7 cellular contexts compared by ENCODE assay signal in the genomic region with DNA sequence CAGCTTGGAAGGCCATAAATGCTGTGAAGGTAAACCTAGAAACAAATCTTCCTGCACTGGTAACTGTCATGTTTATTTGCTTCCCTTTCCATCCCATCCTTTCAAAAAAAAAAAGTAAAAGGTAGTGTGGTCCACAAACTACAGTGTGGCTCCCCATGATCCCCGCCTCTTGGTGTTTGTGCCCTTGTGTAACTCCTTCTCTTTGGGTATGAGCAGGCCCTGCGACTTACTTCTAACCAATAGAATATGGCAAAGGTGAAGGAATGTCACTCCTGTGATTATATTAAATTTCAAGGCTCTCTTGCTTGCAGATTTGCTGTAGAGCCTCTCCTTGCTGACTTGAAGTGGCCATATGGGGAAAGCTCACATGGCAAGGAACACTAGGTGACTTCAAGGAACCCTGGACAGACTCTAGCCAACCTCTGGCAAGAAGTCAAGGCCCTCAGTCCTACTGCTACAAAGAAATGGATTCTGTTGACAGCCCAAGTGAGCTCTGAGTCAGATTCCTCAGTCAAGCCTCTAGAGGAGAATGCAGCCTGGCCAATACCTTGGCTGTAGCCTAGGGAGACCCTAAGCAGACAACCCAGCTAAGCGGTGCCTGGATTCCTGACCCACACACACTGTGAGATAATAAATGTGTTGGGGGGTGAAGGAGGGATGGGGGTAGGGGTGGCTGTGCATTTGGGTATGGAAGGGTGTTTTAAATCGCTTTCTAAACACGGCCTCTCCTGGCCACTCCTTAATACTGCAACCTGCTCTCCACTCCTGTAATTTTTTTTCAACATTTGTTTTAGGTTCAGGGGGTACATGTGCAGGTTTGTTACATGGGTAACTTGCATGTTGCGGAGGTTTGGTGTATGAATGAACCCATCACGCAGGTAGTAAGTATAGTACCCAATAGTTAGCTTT.
DNase-seq lines count a peak whose midpoint lies in the region; ATAC-seq and TF ChIP-seq lines count a peak whose summit lies in the region.
"Not testable (repeated sequence)": the region's sequence is repeated elsewhere in the genome, so short reads cannot be mapped to it uniquely, and the experiment has no call there.

No MANE protein-coding gene starts in this region.

- H3K27ac ChIP-seq in HCT116 (ENCODE audit: low read depth, low read length); foreskin keratinocyte: not testable (repeated sequence)

- not testable (repeated sequence) for H3K27ac Mint-ChIP-seq in T-helper 17 cell; central memory CD8-positive, alpha-beta T cell (ENCODE audit: low read depth); memory B cell; stimulated activated naive B cell treated with anti-CD40 and anti-IgM and Interleukin-4, amounts not matched to agents 10 μg/mL and 1 μg/mL and 100 μg/mL, for 72 hours

- not testable (repeated sequence) for BruUV-seq in HCT116 (replicated peaks; lab: Mats Ljungman, UMichigan)

- POLR2A ChIA-PET in HCT116 (lab: Charles Lee) = not testable (repeated sequence)

- CTCF ChIA-PET in HCT116 (lab: Charles Lee) = not testable (repeated sequence)

- not testable (repeated sequence) for H3K9ac ChIP-seq in HCT116 (ENCODE audit: low read length)

- TF ChIP-seq POLR2A in HCT116 (IDR thresholded peaks at IDR 0.05; ENCODE audit: borderline replicate concordance, extremely low read depth, insufficient read depth, insufficient read length) = not testable (repeated sequence)

- not testable (repeated sequence) for H3K27me3 ChIP-seq in HCT116 (ENCODE audit: insufficient read depth, low read length); foreskin keratinocyte

- intact Hi-C loops in HCT116 (cut with micrococcal nuclease); left ventricle myocardium superior (cut with micrococcal nuclease): not testable (repeated sequence)

- H2AFZ ChIP-seq in HCT116 (ENCODE audit: low read depth, low read length, poor library complexity, severe bottlenecking) = not testable (repeated sequence)

- not testable (repeated sequence) for H3K4me3 ChIP-seq in HCT116 (replicated peaks in 1 of 2; ENCODE audit: low read depth in 1 of 2, low read length in 2 of 2)

- not testable (repeated sequence) for H3K4me1 ChIP-seq in HCT116 (ENCODE audit: control insufficient read depth in 1 of 2, insufficient read depth in 2 of 2, low read length in 2 of 2); foreskin keratinocyte

- not testable (repeated sequence) for H3K36me3 Mint-ChIP-seq in T-helper 17 cell (ENCODE audit: low read depth); central memory CD8-positive, alpha-beta T cell (ENCODE audit: insufficient read depth); memory B cell; stimulated activated naive B cell treated with anti-CD40 and anti-IgM and Interleukin-4, amounts not matched to agents 10 μg/mL and 1 μg/mL and 100 μg/mL, for 72 hours

- TF ChIP-seq CTCF in HCT116 (IDR thresholded peaks at IDR 0.05 in 2 of 3, conservative IDR thresholded peaks at IDR 0.05 in 1 of 3; ENCODE audit: borderline replicate concordance in 1 of 3, insufficient read depth in 1 of 3, low read depth in 2 of 3, low read length in 2 of 3); foreskin keratinocyte (conservative IDR thresholded peaks at IDR 0.05): not testable (repeated sequence)

- H3K79me2 ChIP-seq in HCT116 (ENCODE audit: insufficient read depth, low read length) = not testable (repeated sequence)

- RAD21 ChIA-PET in HCT116 (lab: Charles Lee; ENCODE audit: low non-redundant PET in 1 of 2, low total read pairs in 2 of 2, uncharacterized antibody in 2 of 2, unreplicated experiment in 2 of 2) = not testable (repeated sequence)

- H3K4me1 Mint-ChIP-seq in T-helper 17 cell; central memory CD8-positive, alpha-beta T cell; memory B cell; stimulated activated naive B cell treated with anti-CD40 and anti-IgM and Interleukin-4, amounts not matched to agents 10 μg/mL and 1 μg/mL and 100 μg/mL, for 72 hours: not testable (repeated sequence)

- not testable (repeated sequence) for H3K9me3 ChIP-seq in HCT116 (ENCODE audit: control insufficient read depth in 1 of 2, insufficient read depth in 1 of 2, low read depth in 1 of 2, low read length in 2 of 2); T-helper 17 cell (ENCODE audit: control insufficient read depth, low read length, poor library complexity, severe bottlenecking)

- not testable (repeated sequence) for H3K27me3 Mint-ChIP-seq in T-helper 17 cell; central memory CD8-positive, alpha-beta T cell; memory B cell; stimulated activated naive B cell treated with anti-CD40 and anti-IgM and Interleukin-4, amounts not matched to agents 10 μg/mL and 1 μg/mL and 100 μg/mL, for 72 hours

- not testable (repeated sequence) for H3K4me2 ChIP-seq in HCT116 (ENCODE audit: low read length)

- H4K20me1 ChIP-seq in HCT116 (ENCODE audit: insufficient read depth) = not testable (repeated sequence)

- not testable (repeated sequence) for H3K9me3 Mint-ChIP-seq in central memory CD8-positive, alpha-beta T cell; memory B cell; stimulated activated naive B cell treated with anti-CD40 and anti-IgM and Interleukin-4, amounts not matched to agents 10 μg/mL and 1 μg/mL and 100 μg/mL, for 72 hours

- peak; percentile 82 for ATAC-seq in HCT116
- ATAC-seq in T-helper 17 cell = peak; percentile 50
- peak; percentile 19 for ATAC-seq in central memory CD8-positive, alpha-beta T cell (replicated peaks; ENCODE audit: extremely low read depth, poor library complexity, severe bottlenecking)
- ATAC-seq in foreskin keratinocyte = peak; percentile 25
- peak; percentile 20 for ATAC-seq in left ventricle myocardium superior
- ATAC-seq in memory B cell (ENCODE audit: low read depth) = peak; percentile 59
- ATAC-seq in stimulated activated naive B cell treated with anti-CD40 and anti-IgM and Interleukin-4, amounts not matched to agents 10 μg/mL and 1 μg/mL and 100 μg/mL, for 72 hours (replicated peaks) = peak; percentile 29 to 41

- not testable (repeated sequence) for DNase-seq in HCT116 (ENCODE audit: low read depth, low spot score); T-helper 17 cell; central memory CD8-positive, alpha-beta T cell (ENCODE audit: low spot score in 2 of 2); foreskin keratinocyte; left ventricle myocardium superior; memory B cell (ENCODE audit: low spot score in 2 of 2); stimulated activated naive B cell treated with anti-CD40 and anti-IgM and Interleukin-4, amounts not matched to agents 10 μg/mL and 1 μg/mL and 100 μg/mL, for 72 hours

- H3K4me3 Mint-ChIP-seq in T-helper 17 cell; central memory CD8-positive, alpha-beta T cell; memory B cell; stimulated activated naive B cell treated with anti-CD40 and anti-IgM and Interleukin-4, amounts not matched to agents 10 μg/mL and 1 μg/mL and 100 μg/mL, for 72 hours: not testable (repeated sequence)

- not testable (repeated sequence) for TF ChIP-seq RAD21 in HCT116 (IDR thresholded peaks at IDR 0.05; ENCODE audit: low read depth)

- not testable (repeated sequence) for H3K9me2 ChIP-seq in HCT116 (ENCODE audit: insufficient read depth)

- not testable (repeated sequence) for H3K36me3 ChIP-seq in HCT116 (ENCODE audit: control insufficient read depth in 1 of 2, insufficient read depth in 2 of 2, low read length in 2 of 2)

Comparison
In these comparisons a context has a peak if more than half of its experiments do, and no peak if none do; other contexts are left out.
1. ATAC-seq: peak in every context shown above with its lines; median percentile 82 in HCT116; 59 in memory B cell; 50 in T-helper 17 cell; 35 in stimulated activated naive B cell treated with anti-CD40 and anti-IgM and Interleukin-4, amounts not matched to agents 10 μg/mL and 1 μg/mL and 100 μg/mL, for 72 hours; 25 in foreskin keratinocyte; 20 in left ventricle myocardium superior; 19 in central memory CD8-positive, alpha-beta T cell.